ENCODE assay signal across 19 cellular contexts in the genomic region with DNA sequence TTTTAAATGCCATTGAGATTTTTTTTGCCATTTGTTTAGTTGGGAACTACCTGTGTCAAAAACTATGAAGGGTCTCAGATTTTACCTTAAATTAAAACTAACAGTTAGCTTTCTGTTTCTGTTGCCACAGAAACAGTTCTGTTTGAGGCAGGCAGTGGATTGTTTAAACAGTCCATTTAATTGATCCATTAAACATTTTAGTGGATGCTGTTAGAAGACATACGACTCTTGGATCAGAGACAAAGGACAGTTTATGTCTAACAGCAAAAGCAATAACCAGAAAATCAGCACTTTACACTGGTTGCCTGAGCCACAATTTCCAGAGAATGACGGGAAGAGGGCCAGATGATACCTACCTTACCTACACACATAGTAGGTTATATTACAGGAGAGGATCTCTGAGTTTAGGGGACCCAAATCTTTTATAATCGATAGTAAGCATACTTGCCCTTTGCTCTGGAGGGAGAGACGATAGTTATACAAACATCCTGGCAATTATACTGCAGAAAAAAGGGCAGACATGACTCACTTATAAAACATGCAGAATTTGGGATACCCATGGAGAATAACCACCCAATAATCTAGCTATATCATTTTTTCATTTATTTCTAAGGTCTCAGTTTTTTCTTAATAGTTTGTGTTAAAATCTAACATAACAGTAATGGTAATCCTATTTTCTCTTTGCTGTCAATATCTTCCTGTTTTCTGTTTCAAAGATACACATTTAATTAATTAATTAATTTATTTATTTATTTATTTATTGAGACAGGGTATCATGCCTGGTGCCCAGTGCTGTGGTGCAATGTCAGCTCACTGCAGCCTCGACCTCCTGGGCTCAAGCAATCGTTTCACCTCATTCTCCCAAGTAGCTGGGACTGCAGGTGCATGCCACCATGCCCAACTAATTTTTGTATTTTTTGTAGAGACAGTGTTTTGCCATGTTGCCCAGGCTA.
A peak's percentile ranks its signal among the peaks of the same experiment; 100 is the strongest.
DNase-seq lines count a peak whose midpoint lies in the region; ATAC-seq and TF ChIP-seq lines count a peak whose summit lies in the region.
"Had no signal": no experiment of that assay in that cellular context is flagged by ENCODE, and none has a peak within 500 bp of the region (broad histone marks: within the 10 kb centered on the region; RNA-seq: fewer than 3 reads in every experiment).

No MANE protein-coding gene starts in this region.

- peaks cover 6 to 42% (median 17%) of the 10 kb centered on the region in 3 donors for H3K36me3 Mint-ChIP-seq in naive thymus-derived CD8-positive, alpha-beta T cell

- no peak overlapping the region for H3K4me3 Mint-ChIP-seq in naive thymus-derived CD8-positive, alpha-beta T cell
- H3K4me3 Mint-ChIP-seq: mesothelial cell of epicardium, neural progenitor cell had no signal

- no peak overlapping the region for H3K27ac Mint-ChIP-seq in naive thymus-derived CD8-positive, alpha-beta T cell
- H3K27ac Mint-ChIP-seq: mesothelial cell of epicardium, neural progenitor cell had no signal

- no peak for ATAC-seq in naive thymus-derived CD8-positive, alpha-beta T cell
- ATAC-seq: Panc1 had no signal

- DNase-seq in NCI-H1092 treated with DMSO at 0.1 percent for 48 hours (lab: John Stamatoyannopoulos, UW) (peak; percentile 6), NCI-H1092 (lab: John Stamatoyannopoulos, UW) (no peak), RPMI7951 (ENCODE audit: low read depth) (peak; percentile 1), fibroblast of villous mesenchyme (ENCODE audit: low read depth) (peak; percentile 2), substantia nigra (lab: John Stamatoyannopoulos, UW) (no peak), mucosa of gallbladder (ENCODE audit: low spot score) (no peak), CD1c-positive myeloid dendritic cell (ENCODE audit: extremely low spot score) (no peak)
- no peak for DNase-seq in naive thymus-derived CD8-positive, alpha-beta T cell
- DNase-seq: hypothalamus, kidney glomerular epithelial cell, NCI-H82 had no signal

- peaks cover 0 to 12% (median 0%) of the 10 kb centered on the region in 4 donors for H3K4me1 Mint-ChIP-seq in naive thymus-derived CD8-positive, alpha-beta T cell
- H3K4me1 Mint-ChIP-seq: neural progenitor cell had no signal

- no peaks in the 10 kb centered on the region for H3K9me3 Mint-ChIP-seq in naive thymus-derived CD8-positive, alpha-beta T cell
- H3K9me3 Mint-ChIP-seq: mesothelial cell of epicardium, neural progenitor cell had no signal

- TF ChIP-seq CTCF in fibroblast of villous mesenchyme (IDR thresholded peaks at IDR 0.05; ENCODE audit: insufficient read depth, low read depth, low read length), result no peak

- H3K27ac ChIP-seq in substantia nigra (ENCODE audit: low read depth, low read length, poor library complexity, severe bottlenecking), result no peak overlapping the region
- H3K27ac ChIP-seq: 22Rv1; BLaER1 treated with 17β-estradiol and CSF1 and Interleukin-3, amounts not matched to agents 10 nM and 100 nM; esophagus muscularis mucosa; neural progenitor cell; SK-N-MC; suprapubic skin had no signal

- POLR2A ChIA-PET in naive thymus-derived CD8-positive, alpha-beta T cell (lab: Charles Lee), result interaction anchor here (1.0 kb wide), 1 partner anchor 148 kb away, joined by 3 read pairs; no protein-coding TSS in a partner anchor

- H3K27me3 Mint-ChIP-seq in naive thymus-derived CD8-positive, alpha-beta T cell, result no peaks in the 10 kb centered on the region

- no peak overlapping the region for H3K4me3 ChIP-seq in fibroblast of villous mesenchyme (ENCODE audit: low read depth, low read length)
- H3K4me3 ChIP-seq: BLaER1 treated with 17β-estradiol and CSF1 and Interleukin-3, amounts not matched to agents 10 nM and 100 nM; esophagus muscularis mucosa; neural progenitor cell; SK-N-MC; suprapubic skin had no signal

Comparison
In these comparisons a context has a peak if more than half of its experiments do, and no peak if none do; other contexts are left out.
1. DNase-seq: peak in NCI-H1092 treated with DMSO at 0.1 percent for 48 hours (single experiment), RPMI7951 (single experiment) and fibroblast of villous mesenchyme (single experiment); none in NCI-H1092 (single experiment), naive thymus-derived CD8-positive, alpha-beta T cell (0 of 10), substantia nigra (0 of 49), mucosa of gallbladder (single experiment) and CD1c-positive myeloid dendritic cell (single experiment).